Comparison of ENCODE assay signal across 8 cellular contexts in the genomic region with DNA sequence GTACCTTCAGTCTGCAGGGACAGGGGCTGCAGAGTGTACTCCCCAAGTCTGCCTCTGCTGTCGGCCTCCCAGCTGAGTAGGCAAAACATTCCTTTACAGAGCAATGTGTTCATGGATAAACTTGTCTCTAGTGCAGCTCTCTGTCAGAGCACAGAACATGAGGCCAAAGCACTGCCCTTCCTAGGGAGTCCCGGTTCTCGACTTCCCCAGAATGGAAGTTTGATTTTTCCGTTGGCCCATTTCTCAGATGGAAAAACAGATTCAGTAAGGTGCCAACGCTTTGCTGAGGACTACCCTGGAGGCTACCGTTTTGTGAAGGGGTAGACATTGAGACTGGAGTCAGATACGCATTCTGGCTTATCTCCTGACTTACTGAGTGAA. TPM values are rescaled to one million over a fixed set of nuclear protein-coding genes. Genes with fewer than 3 reads are reported as not detected.
DNase-seq lines count a peak whose midpoint lies in the region; ATAC-seq and TF ChIP-seq lines count a peak whose summit lies in the region.

No MANE protein-coding gene starts in this region.

- DNase-seq in breast epithelium (ENCODE audit: low spot score in 2 of 2) (no peak), SKM-1 treated with dmso at 0.1 percent for 144 hours (lab: John Stamatoyannopoulos, UW; ENCODE audit: unreplicated experiment) (no peak), dedifferentiated amniotic fluid mesenchymal stem cell (ENCODE audit: extremely low spot score) (no peak)
- DNase-seq in stimulated activated naive CD4-positive, alpha-beta T cell treated with Interleukin-2 at 50 U/mL for 16 hours (lab: John Stamatoyannopoulos, UW): no peak

- 49 to 61% methylated on average over 6 to 7 of the region's 7 CpGs for WGBS in mesodermal cell (ENCODE audit: insufficient coverage in 2 of 2), 2 experiments

- no peaks in the 10 kb centered on the region for H3K27me3 ChIP-seq in breast epithelium

- intact Hi-C loops in breast epithelium (cut with DNase I; ENCODE audit: low total_unique reads): no loop called here

- no peak for TF ChIP-seq CTCF in C4-2B (conservative IDR thresholded peaks at IDR 0.05)
- no peak for TF ChIP-seq CTCF in breast epithelium (IDR thresholded peaks at IDR 0.05)

- H3K4me3 ChIP-seq in breast epithelium: peak overlapping the region; percentile 67 to 84 (median 78)
- H3K4me3 ChIP-seq in mesodermal cell (ENCODE audit: extremely low read depth, insufficient read depth, low read length, poor library complexity, severe bottlenecking): peak overlapping the region; percentile 67

- ATAC-seq in GM21381 (IDR thresholded peaks at IDR 0.05; ENCODE audit: unreplicated experiment): peak; percentile 42
- peak; percentile 25 for ATAC-seq in HG03575 (IDR thresholded peaks at IDR 0.05; ENCODE audit: extremely low read depth, insufficient number of reproducible peaks, low FRiP score, unreplicated experiment)

- H3K27ac ChIP-seq in C4-2B: peak overlapping the region; percentile 77
- H3K27ac ChIP-seq in breast epithelium: peak overlapping the region; percentile 81 to 82
- no peak overlapping the region for H3K27ac ChIP-seq in mesodermal cell (ENCODE audit: low read depth, low read length, severe bottlenecking)

- H3K4me1 ChIP-seq in breast epithelium: peaks cover 0 to 6% of the 10 kb centered on the region in 2 donors
- H3K4me1 ChIP-seq in mesodermal cell (ENCODE audit: control insufficient read depth, insufficient read depth, low read length, poor library complexity, severe bottlenecking): peaks cover 10% of the 10 kb centered on the region

- no peaks in the 10 kb centered on the region for H3K36me3 ChIP-seq in breast epithelium
- H3K36me3 ChIP-seq in mesodermal cell (ENCODE audit: control insufficient read depth, insufficient read depth, low read length): no peaks in the 10 kb centered on the region

- H3K9me3 ChIP-seq in breast epithelium: no peaks in the 10 kb centered on the region
- peaks cover 13% of the 10 kb centered on the region for H3K9me3 ChIP-seq in mesodermal cell (ENCODE audit: control insufficient read depth, low read length)

- TF ChIP-seq POLR2A in breast epithelium (IDR thresholded peaks at IDR 0.05): no peak

RNA-seq across cellular contexts. Expression of a gene that starts 0.4 kb away (rescaled TPM):
- total RNA-seq in breast epithelium: 10 to 100 TPM; 18.7 to 20.2 (median 19.0) TPM
- polyA plus RNA-seq in mesodermal cell (2013, experiment 1 of 2): 13.1 TPM
- 11.8 TPM for polyA plus RNA-seq in mesodermal cell (2013, experiment 2 of 2)
